In genomic region chr1:7247683-7248401, GRCh38 we compare ENCODE assay signal across 23 cellular contexts.
A peak's percentile ranks its signal among the peaks of the same experiment; 100 is the strongest.
DNase-seq lines count a peak whose midpoint lies in the region; ATAC-seq and TF ChIP-seq lines count a peak whose summit lies in the region.
"Had no signal": no experiment of that assay in that cellular context is flagged by ENCODE, and none has a peak within 500 bp of the region (broad histone marks: within the 10 kb centered on the region; RNA-seq: fewer than 3 reads in every experiment).

No MANE protein-coding gene starts in this region.

- peak overlapping the region; percentile 33; the same call in 1 of the 2 replicates for H3K9ac ChIP-seq in OCI-LY3 (ENCODE audit: low read length)
- H3K9ac ChIP-seq: BLaER1 treated with 17β-estradiol and CSF1 and Interleukin-3, amounts not matched to agents 10 nM and 100 nM had no signal

- no peaks in the 10 kb centered on the region for H3K36me3 ChIP-seq in OCI-LY3 (replicated peaks; ENCODE audit: low read depth, low read length)
- H3K36me3 ChIP-seq: BLaER1 treated with 17β-estradiol and CSF1 and Interleukin-3, amounts not matched to agents 10 nM and 100 nM; left ventricle myocardium inferior; upper lobe of right lung had no signal

- no peak overlapping the region for H3K27ac Mint-ChIP-seq in CD14-positive monocyte
- H3K27ac Mint-ChIP-seq: activated naive CD8-positive, alpha-beta T cell treated with anti-CD3 and anti-CD28 coated beads, Interleukin-2, amount 10 ng/mL, durations not matched to agents 7 days and 5 days; activated T-helper 17 cell treated with anti-CD3 and anti-CD28 coated beads, Interleukin-2, amount 50 U/mL, for 72 hours had no signal

- no peaks in the 10 kb centered on the region for H3K9me3 ChIP-seq in OCI-LY3 (ENCODE audit: insufficient read depth, low read length)
- H3K9me3 ChIP-seq: body of pancreas, left ventricle myocardium inferior, upper lobe of right lung had no signal

- H3K4me2 ChIP-seq in OCI-LY3 (ENCODE audit: low read length), result peak overlapping the region; percentile 55
- H3K4me2 ChIP-seq: A549; BLaER1 treated with 17β-estradiol and CSF1 and Interleukin-3, amounts not matched to agents 10 nM and 100 nM had no signal

- no peak overlapping the region; the same call in 1 of the 2 replicates for H3K4me3 ChIP-seq in OCI-LY3 (ENCODE audit: low read length)
- H3K4me3 ChIP-seq: A549; BLaER1 treated with 17β-estradiol and CSF1 and Interleukin-3, amounts not matched to agents 10 nM and 100 nM; body of pancreas; left ventricle myocardium inferior; upper lobe of right lung had no signal

- peaks cover 0 to 3% (median 0%) of the 10 kb centered on the region in 7 donors for H3K9me3 Mint-ChIP-seq in CD14-positive monocyte
- H3K9me3 Mint-ChIP-seq: activated naive CD8-positive, alpha-beta T cell treated with anti-CD3 and anti-CD28 coated beads, Interleukin-2, amount 10 ng/mL, durations not matched to agents 7 days and 5 days; activated T-helper 17 cell treated with anti-CD3 and anti-CD28 coated beads, Interleukin-2, amount 50 U/mL, for 72 hours had no signal

- H3K27me3 Mint-ChIP-seq in CD14-positive monocyte (ENCODE audit: low read depth in 3 of 3), result peaks cover 11 to 20% (median 18%) of the 10 kb centered on the region in 3 donors

- no peaks in the 10 kb centered on the region for H3K27me3 ChIP-seq in OCI-LY3 (ENCODE audit: low read depth, low read length)
- H3K27me3 ChIP-seq: BLaER1 treated with 17β-estradiol and CSF1 and Interleukin-3, amounts not matched to agents 10 nM and 100 nM; body of pancreas; upper lobe of right lung had no signal

- no peaks in the 10 kb centered on the region for H3K36me3 Mint-ChIP-seq in CD14-positive monocyte
- H3K36me3 Mint-ChIP-seq: activated naive CD8-positive, alpha-beta T cell treated with anti-CD3 and anti-CD28 coated beads, Interleukin-2, amount 10 ng/mL, durations not matched to agents 7 days and 5 days had no signal

- DNase-seq in NCI-H187 (lab: John Stamatoyannopoulos, UW), result peak; percentile 31 to 57
- DNase-seq in NCI-H187 treated with DMSO at 0.1 percent for 48 hours (lab: John Stamatoyannopoulos, UW), result no peak
- peak; percentile 11 for DNase-seq in left lobe of liver (ENCODE audit: low spot score)
- DNase-seq in NCI-H82 (lab: John Stamatoyannopoulos, UW), result no peak
- no peak for DNase-seq in sciatic nerve (ENCODE audit: low spot score)
- DNase-seq in CD14-positive monocyte (ENCODE audit: low spot score), result no peak
- DNase-seq: activated CD4-positive, alpha-beta T cell treated with anti-CD3 and anti-CD28 coated beads for 4 hours; activated naive CD8-positive, alpha-beta T cell treated with anti-CD3 and anti-CD28 coated beads, Interleukin-2, amount 10 ng/mL, durations not matched to agents 7 days and 5 days; body of pancreas; glutamatergic neuron; left ventricle myocardium inferior; NCI-H1930; NCI-H526 treated with DMSO at 0.1 percent for 48 hours; PC-3; SHP77; stimulated activated CD8-positive, alpha-beta memory T cell treated with anti-CD3 and anti-CD28 coated beads, Interleukin-4, amount 100 ng/mL, for 48 hours; upper lobe of right lung had no signal

- H3K4me3 Mint-ChIP-seq in CD14-positive monocyte, result no peak overlapping the region
- H3K4me3 Mint-ChIP-seq: activated naive CD8-positive, alpha-beta T cell treated with anti-CD3 and anti-CD28 coated beads, Interleukin-2, amount 10 ng/mL, durations not matched to agents 7 days and 5 days; activated T-helper 17 cell treated with anti-CD3 and anti-CD28 coated beads, Interleukin-2, amount 50 U/mL, for 72 hours had no signal

- no peak for ATAC-seq in left lobe of liver
- no peak for ATAC-seq in sciatic nerve
- no peak for ATAC-seq in SK-N-SH treated with all-trans-retinoic acid at 6 μM for 48 hours
- ATAC-seq: A549; activated T-helper 17 cell treated with anti-CD3 and anti-CD28 coated beads, Interleukin-2, amount 50 U/mL, for 72 hours; body of pancreas; HepG2; PC-3 had no signal

- H3K4me1 Mint-ChIP-seq in CD14-positive monocyte, result no peaks in the 10 kb centered on the region
- H3K4me1 Mint-ChIP-seq: activated naive CD8-positive, alpha-beta T cell treated with anti-CD3 and anti-CD28 coated beads, Interleukin-2, amount 10 ng/mL, durations not matched to agents 7 days and 5 days; activated T-helper 17 cell treated with anti-CD3 and anti-CD28 coated beads, Interleukin-2, amount 50 U/mL, for 72 hours had no signal

- no peak overlapping the region for H2AFZ ChIP-seq in OCI-LY3 (ENCODE audit: low read depth, low read length)

- H3K4me1 ChIP-seq in OCI-LY3 (ENCODE audit: low read length), result peaks cover 47% of the 10 kb centered on the region
- H3K4me1 ChIP-seq: BLaER1 treated with 17β-estradiol and CSF1 and Interleukin-3, amounts not matched to agents 10 nM and 100 nM; body of pancreas; left ventricle myocardium inferior; upper lobe of right lung had no signal

- no peaks in the 10 kb centered on the region for H3K79me2 ChIP-seq in OCI-LY3 (ENCODE audit: low read length)

- H3K27ac ChIP-seq in OCI-LY3 (ENCODE audit: low read length), result peak overlapping the region; percentile 76
- H3K27ac ChIP-seq: BLaER1 treated with 17β-estradiol and CSF1 and Interleukin-3, amounts not matched to agents 10 nM and 100 nM; body of pancreas; left ventricle myocardium inferior; upper lobe of right lung had no signal

- TF ChIP-seq CTCF in OCI-LY3 (IDR thresholded peaks at IDR 0.05; ENCODE audit: low read depth, low read length) (no peak), CD14-positive monocyte (IDR thresholded peaks at IDR 0.05) (no peak)

- H4K20me1 ChIP-seq in OCI-LY3 (ENCODE audit: insufficient read depth, low read length), result no peaks in the 10 kb centered on the region
- H4K20me1 ChIP-seq: BLaER1 treated with 17β-estradiol and CSF1 and Interleukin-3, amounts not matched to agents 10 nM and 100 nM had no signal

- intact Hi-C loops in sciatic nerve (cut with DNase I), result no loop called here
- intact Hi-C loops in CD14-positive monocyte (cut with micrococcal nuclease), result no loop called here

TF ChIP-seq in SK-N-SH treated with all-trans-retinoic acid at 6 μM for 48 hours, 23 proteins besides CTCF, POLR2A, EP300 and RAD21 (continues in another document):
- no peak for TF ChIP-seq ZFP30 (CRISPR knock-in tag; IDR thresholded peaks at IDR 0.05)
- TF ChIP-seq TCF4 (CRISPR knock-in tag; IDR thresholded peaks at IDR 0.05; ENCODE audit: borderline replicate concordance), result no peak
- no peak for TF ChIP-seq TOX (CRISPR knock-in tag; IDR thresholded peaks at IDR 0.05; ENCODE audit: borderline replicate concordance)
- no peak for TF ChIP-seq CSRNP3 (CRISPR knock-in tag; IDR thresholded peaks at IDR 0.05)
- no peak for TF ChIP-seq ZNF8 (CRISPR knock-in tag; IDR thresholded peaks at IDR 0.05)
- no peak for TF ChIP-seq ARNTL (CRISPR knock-in tag; IDR thresholded peaks at IDR 0.05; ENCODE audit: borderline replicate concordance, low read depth)
- TF ChIP-seq PPARA (CRISPR knock-in tag; IDR thresholded peaks at IDR 0.05; ENCODE audit: borderline replicate concordance), result no peak
- no peak for TF ChIP-seq OSR1 (CRISPR knock-in tag; IDR thresholded peaks at IDR 0.05)
- no peak for TF ChIP-seq SNAI2 (CRISPR knock-in tag; IDR thresholded peaks at IDR 0.05)
- TF ChIP-seq ZNF70 (CRISPR knock-in tag; IDR thresholded peaks at IDR 0.05), result no peak
- no peak for TF ChIP-seq GLIS3 (CRISPR knock-in tag; IDR thresholded peaks at IDR 0.05)
- no peak for TF ChIP-seq ISL1 (CRISPR knock-in tag; IDR thresholded peaks at IDR 0.05)
- no peak for TF ChIP-seq POU6F1 (CRISPR knock-in tag; IDR thresholded peaks at IDR 0.05; ENCODE audit: borderline replicate concordance, low read depth)
- no peak for TF ChIP-seq CREB5 (CRISPR knock-in tag; IDR thresholded peaks at IDR 0.05; ENCODE audit: low read depth)
- no peak for TF ChIP-seq BACH2 (CRISPR knock-in tag; IDR thresholded peaks at IDR 0.05; ENCODE audit: borderline replicate concordance)

Comparison
In these comparisons a context has a peak if more than half of its experiments do, and no peak if none do; other contexts are left out.
1. DNase-seq: peak in NCI-H187 (2 of 2) and left lobe of liver (single experiment); none in NCI-H187 treated with DMSO at 0.1 percent for 48 hours (single experiment), NCI-H82 (single experiment), sciatic nerve (single experiment) and CD14-positive monocyte (single experiment).